Comparison of ENCODE assay signal across 23 cellular contexts in genomic region chr20:31819083-31819784, GRCh38. TPM values are rescaled to one million over a fixed set of nuclear protein-coding genes. Genes with fewer than 3 reads are reported as not detected.
DNase-seq lines count a peak whose midpoint lies in the region; ATAC-seq, FAIRE-seq and TF ChIP-seq lines count a peak whose summit lies in the region.
"Had no signal": no experiment of that assay in that cellular context is flagged by ENCODE, and none has a peak within 500 bp of the region (broad histone marks: within the 10 kb centered on the region; RNA-seq: fewer than 3 reads in every experiment).

MYLK2 (plus strand) TSS chr20:31819356; CDS start chr20:31819581, 225 bp downstream.

- H3K4me3 ChIP-seq in heart right ventricle (no peak within 1 kb of the TSS), thyroid gland (replicated peaks in 1 of 3) (no peak within 1 kb of the TSS)
- H3K4me3 ChIP-seq: prostate gland, testis had no signal

- DNase-seq in activated CD4-positive, alpha-beta T cell treated with anti-CD3 and anti-CD28 coated beads, Interleukin-2, amount 10 ng/mL, durations not matched to agents 7 days and 5 days = no peak
- DNase-seq in activated CD4-positive, alpha-beta T cell treated with anti-CD3 and anti-CD28 coated beads, Interleukin-2, amount 10 ng/mL, durations not matched to agents 24 days and 14 days = no peak
- DNase-seq in SHP77 (lab: John Stamatoyannopoulos, UW) (peak; percentile 41 to 64), heart right ventricle (peak in 1 of 2 donors; percentile 58), thyroid gland (peak; percentile 72 to 74), GM12892 (ENCODE audit: insufficient read length) (no peak), urothelium cell line (ENCODE audit: low spot score) (no peak)
- DNase-seq in activated naive CD8-positive, alpha-beta T cell treated with anti-CD3 and anti-CD28 coated beads, Interleukin-2, amount 50 U/mL, for 24 hours = no peak
- DNase-seq: activated CD4-positive, alpha-beta T cell treated with anti-CD3 and anti-CD28 coated beads for 36 hours; activated gamma-delta T cell treated with Interleukin-2 at 50 U/mL for 16 hours; BE2C; Calu3; cerebellar nuclear complex; NCI-H2081 treated with DMSO at 0.1 percent for 48 hours; NCI-H748 treated with DMSO at 0.1 percent for 48 hours; stimulated activated CD4-positive, alpha-beta T cell treated with anti-CD3 and anti-CD28 coated beads, Interleukin-12 subunit alpha, Interleukin-12 subunit beta, amount 100 ng/mL, for 4 hours; testis had no signal

- H3K27ac ChIP-seq in heart right ventricle = no peak within 1 kb of the TSS
- peak within 1 kb of the TSS in 2 of 3 donors; percentile 18 to 36 for H3K27ac ChIP-seq in thyroid gland
- H3K27ac ChIP-seq: 22Rv1, prostate gland, testis had no signal

- H3K27ac Mint-ChIP-seq in activated CD4-positive, alpha-beta T cell treated with anti-CD3 and anti-CD28 coated beads, Interleukin-2, amount 10 ng/mL, durations not matched to agents 7 days and 5 days = peak within 1 kb of the TSS; percentile 19
- no peak within 1 kb of the TSS for H3K27ac Mint-ChIP-seq in activated CD4-positive, alpha-beta T cell treated with anti-CD3 and anti-CD28 coated beads, Interleukin-2, amount 10 ng/mL, durations not matched to agents 24 days and 14 days
- no peak within 1 kb of the TSS for H3K27ac Mint-ChIP-seq in activated naive CD8-positive, alpha-beta T cell treated with anti-CD3 and anti-CD28 coated beads, Interleukin-2, amount 50 U/mL, for 24 hours
- H3K27ac Mint-ChIP-seq: activated CD4-positive, alpha-beta T cell treated with anti-CD3 and anti-CD28 coated beads for 36 hours; memory B cell; natural killer cell treated with Interleukin-12 subunit alpha and Interleukin-12 subunit beta and Interleukin-15 and Interleukin-18, amount 100 ng/mL, for 72 hours had no signal

- H3K9me3 ChIP-seq in heart right ventricle (no peaks in the 10 kb centered on the region), thyroid gland (no peaks in the 10 kb centered on the region)
- H3K9me3 ChIP-seq: BE2C, prostate gland, testis had no signal

- peaks cover 2% of the 10 kb centered on the region for H3K4me1 Mint-ChIP-seq in activated CD4-positive, alpha-beta T cell treated with anti-CD3 and anti-CD28 coated beads, Interleukin-2, amount 10 ng/mL, durations not matched to agents 7 days and 5 days
- peaks cover 9% of the 10 kb centered on the region for H3K4me1 Mint-ChIP-seq in activated CD4-positive, alpha-beta T cell treated with anti-CD3 and anti-CD28 coated beads, Interleukin-2, amount 10 ng/mL, durations not matched to agents 24 days and 14 days
- H3K4me1 Mint-ChIP-seq in activated naive CD8-positive, alpha-beta T cell treated with anti-CD3 and anti-CD28 coated beads, Interleukin-2, amount 50 U/mL, for 24 hours = no peaks in the 10 kb centered on the region

- H3K27me3 ChIP-seq in heart right ventricle (peaks cover 0 to 6% (median 0%) of the 10 kb centered on the region in 7 donors), thyroid gland (no peaks in the 10 kb centered on the region)
- H3K27me3 ChIP-seq: BE2C, testis had no signal

- no peaks in the 10 kb centered on the region for H3K27me3 Mint-ChIP-seq in activated CD4-positive, alpha-beta T cell treated with anti-CD3 and anti-CD28 coated beads, Interleukin-2, amount 10 ng/mL, durations not matched to agents 7 days and 5 days
- peaks cover 5% of the 10 kb centered on the region for H3K27me3 Mint-ChIP-seq in activated CD4-positive, alpha-beta T cell treated with anti-CD3 and anti-CD28 coated beads, Interleukin-2, amount 10 ng/mL, durations not matched to agents 24 days and 14 days
- peaks cover 4% of the 10 kb centered on the region for H3K27me3 Mint-ChIP-seq in activated naive CD8-positive, alpha-beta T cell treated with anti-CD3 and anti-CD28 coated beads, Interleukin-2, amount 50 U/mL, for 24 hours
- H3K27me3 Mint-ChIP-seq: activated CD4-positive, alpha-beta T cell treated with anti-CD3 and anti-CD28 coated beads for 36 hours had no signal

- no peaks in the 10 kb centered on the region for H3K9me3 Mint-ChIP-seq in activated CD4-positive, alpha-beta T cell treated with anti-CD3 and anti-CD28 coated beads, Interleukin-2, amount 10 ng/mL, durations not matched to agents 7 days and 5 days
- no peaks in the 10 kb centered on the region for H3K9me3 Mint-ChIP-seq in activated CD4-positive, alpha-beta T cell treated with anti-CD3 and anti-CD28 coated beads, Interleukin-2, amount 10 ng/mL, durations not matched to agents 24 days and 14 days
- no peaks in the 10 kb centered on the region for H3K9me3 Mint-ChIP-seq in activated naive CD8-positive, alpha-beta T cell treated with anti-CD3 and anti-CD28 coated beads, Interleukin-2, amount 50 U/mL, for 24 hours
- H3K9me3 Mint-ChIP-seq: memory B cell; natural killer cell treated with Interleukin-12 subunit alpha and Interleukin-12 subunit beta and Interleukin-15 and Interleukin-18, amount 100 ng/mL, for 72 hours had no signal

- H3K4me1 ChIP-seq in heart right ventricle (peaks cover 6 to 32% (median 23%) of the 10 kb centered on the region in 9 donors), thyroid gland (peaks cover 47 to 70% of the 10 kb centered on the region in 2 donors)
- H3K4me1 ChIP-seq: prostate gland had no signal

- POLR2A ChIA-PET in activated CD4-positive, alpha-beta T cell treated with anti-CD3 and anti-CD28 coated beads, Interleukin-2, amount 10 ng/mL, durations not matched to agents 7 days and 5 days (lab: Charles Lee) = no interaction called here

- intact Hi-C loops in activated CD4-positive, alpha-beta T cell treated with anti-CD3 and anti-CD28 coated beads, Interleukin-2, amount 10 ng/mL, durations not matched to agents 24 days and 14 days (cut with micrococcal nuclease) = no loop called here
- intact Hi-C loops in heart right ventricle (cut with DNase I) = no loop called here
- intact Hi-C loops in thyroid gland (cut with DNase I) = no loop called here

- FAIRE-seq in GM12892 (lab: Jason Lieb, UNC) (no peak), urothelium cell line (lab: Jason Lieb, UNC) (no peak)
- FAIRE-seq: G401.6 had no signal

- 38 to 48% methylated on average over 16 of the region's 16 CpGs for WGBS in heart right ventricle, 2 donors
- WGBS in thyroid gland, 2 donors = 41 to 45% methylated on average over 15 to 16 of the region's 16 CpGs

- peak in 6 of 8 donors; percentile 9 to 55 (median 20) for ATAC-seq in heart right ventricle
- ATAC-seq in activated naive CD8-positive, alpha-beta T cell treated with anti-CD3 and anti-CD28 coated beads, Interleukin-2, amount 50 U/mL, for 24 hours = no peak
- ATAC-seq: activated CD4-positive, alpha-beta T cell treated with anti-CD3 and anti-CD28 coated beads for 36 hours; natural killer cell treated with Interleukin-12 subunit alpha and Interleukin-12 subunit beta and Interleukin-15 and Interleukin-18, amount 100 ng/mL, for 72 hours; SK-N-SH treated with all-trans-retinoic acid at 6 μM for 48 hours had no signal

- TF ChIP-seq POLR2A in thyroid gland (IDR thresholded peaks at IDR 0.05) (no peak), GM12892 (IDR thresholded peaks at IDR 0.05; ENCODE audit: low read depth, low read length) (no peak)

- H3K36me3 ChIP-seq in heart right ventricle (no peaks in the 10 kb centered on the region), thyroid gland (no peaks in the 10 kb centered on the region)
- H3K36me3 ChIP-seq: BE2C, prostate gland had no signal

- H3K36me3 Mint-ChIP-seq in activated CD4-positive, alpha-beta T cell treated with anti-CD3 and anti-CD28 coated beads, Interleukin-2, amount 10 ng/mL, durations not matched to agents 7 days and 5 days (ENCODE audit: low read depth) = no peaks in the 10 kb centered on the region
- no peaks in the 10 kb centered on the region for H3K36me3 Mint-ChIP-seq in activated CD4-positive, alpha-beta T cell treated with anti-CD3 and anti-CD28 coated beads, Interleukin-2, amount 10 ng/mL, durations not matched to agents 24 days and 14 days (ENCODE audit: low read depth)
- no peaks in the 10 kb centered on the region for H3K36me3 Mint-ChIP-seq in activated naive CD8-positive, alpha-beta T cell treated with anti-CD3 and anti-CD28 coated beads, Interleukin-2, amount 50 U/mL, for 24 hours (ENCODE audit: low read depth)
- H3K36me3 Mint-ChIP-seq: memory B cell; natural killer cell treated with Interleukin-12 subunit alpha and Interleukin-12 subunit beta and Interleukin-15 and Interleukin-18, amount 100 ng/mL, for 72 hours had no signal

- CTCF ChIA-PET in activated CD4-positive, alpha-beta T cell treated with anti-CD3 and anti-CD28 coated beads, Interleukin-2, amount 10 ng/mL, durations not matched to agents 7 days and 5 days (lab: Charles Lee) = interaction anchor here (1.1 to 2.3 kb wide), 3 partner anchors 11 to 33 kb away, joined by 3 to 6 read pairs (median 5); no protein-coding TSS in a partner anchor

- no peak within 1 kb of the TSS for H3K4me3 Mint-ChIP-seq in activated CD4-positive, alpha-beta T cell treated with anti-CD3 and anti-CD28 coated beads, Interleukin-2, amount 10 ng/mL, durations not matched to agents 7 days and 5 days
- no peak within 1 kb of the TSS for H3K4me3 Mint-ChIP-seq in activated CD4-positive, alpha-beta T cell treated with anti-CD3 and anti-CD28 coated beads, Interleukin-2, amount 10 ng/mL, durations not matched to agents 24 days and 14 days
- H3K4me3 Mint-ChIP-seq in activated naive CD8-positive, alpha-beta T cell treated with anti-CD3 and anti-CD28 coated beads, Interleukin-2, amount 50 U/mL, for 24 hours = no peak within 1 kb of the TSS
- H3K4me3 Mint-ChIP-seq: activated CD4-positive, alpha-beta T cell treated with anti-CD3 and anti-CD28 coated beads for 36 hours; memory B cell; natural killer cell treated with Interleukin-12 subunit alpha and Interleukin-12 subunit beta and Interleukin-15 and Interleukin-18, amount 100 ng/mL, for 72 hours had no signal

- TF ChIP-seq CTCF in heart right ventricle (IDR thresholded peaks at IDR 0.05) (no peak), thyroid gland (IDR thresholded peaks at IDR 0.05) (no peak)

RNA-seq across cellular contexts. Expression of gene MYLK2, which starts in this region (rescaled TPM):
- under 1 TPM; 0.52 to 0.87 TPM for total RNA-seq in activated CD4-positive, alpha-beta T cell treated with anti-CD3 and anti-CD28 coated beads, Interleukin-2, amount 10 ng/mL, durations not matched to agents 7 days and 5 days
- 0.26 and 0.28 TPM in 2 replicates for total RNA-seq in activated CD4-positive, alpha-beta T cell treated with anti-CD3 and anti-CD28 coated beads, Interleukin-2, amount 10 ng/mL, durations not matched to agents 24 days and 14 days
- 1 to 10 TPM in 1 of 10 donors, under 1 TPM in 8, not detected in 1; 0.06 to 2.1 (median 0.28) TPM for total RNA-seq in heart right ventricle
- polyA plus RNA-seq in heart right ventricle = under 1 TPM in 1 of 2 donors, not detected in 1; 0.16 TPM
- total RNA-seq in thyroid gland = under 1 TPM in 2 of 4 donors, not detected in 2; 0.22 to 0.83 TPM
- polyA plus RNA-seq in GM12892 (2012; ENCODE audit: missing spikeins) = not detected

Comparison
In these comparisons a context has a peak if more than half of its experiments do, and no peak if none do; other contexts are left out.
1. Peak in DNase-seq and H3K27ac ChIP-seq in thyroid gland; RNA of the gene not detected or under 1 TPM.
2. DNase-seq: peak in SHP77 (2 of 2); none in activated CD4-positive, alpha-beta T cell treated with anti-CD3 and anti-CD28 coated beads, Interleukin-2, amount 10 ng/mL, durations not matched to agents 7 days and 5 days (single experiment), activated CD4-positive, alpha-beta T cell treated with anti-CD3 and anti-CD28 coated beads, Interleukin-2, amount 10 ng/mL, durations not matched to agents 24 days and 14 days (single experiment), GM12892 (single experiment), urothelium cell line (single experiment) and activated naive CD8-positive, alpha-beta T cell treated with anti-CD3 and anti-CD28 coated beads, Interleukin-2, amount 50 U/mL, for 24 hours (single experiment).